In the genomic region with DNA sequence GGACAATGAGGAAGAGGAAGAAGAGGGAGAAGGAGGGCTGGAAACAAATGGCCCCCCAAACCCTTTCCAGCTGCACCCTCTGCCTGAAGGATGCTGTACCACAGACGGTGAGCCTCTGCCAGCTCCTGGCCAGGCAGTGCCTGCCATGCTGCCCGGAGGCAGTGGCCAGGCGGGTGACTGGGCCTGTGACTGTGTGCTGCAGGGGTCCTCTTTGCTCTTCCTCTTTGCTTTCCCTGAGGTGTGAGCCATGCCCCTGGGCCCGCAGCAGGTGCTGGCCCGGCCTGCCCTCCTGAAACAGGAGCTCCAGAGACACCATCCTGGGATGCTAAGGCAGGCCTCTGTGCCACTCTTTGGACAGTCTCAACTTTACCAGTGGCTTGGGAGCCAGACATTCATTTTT, we compare ENCODE assay signal across 17 cellular contexts. TPM values are rescaled to one million over a fixed set of nuclear protein-coding genes. Genes with fewer than 3 reads are reported as not detected.
A peak's percentile ranks its signal among the peaks of the same experiment; 100 is the strongest.
DNase-seq lines count a peak whose midpoint lies in the region; ATAC-seq, FAIRE-seq and TF ChIP-seq lines count a peak whose summit lies in the region.
"Had no signal": no experiment of that assay in that cellular context is flagged by ENCODE, and none has a peak within 500 bp of the region (broad histone marks: within the 10 kb centered on the region; RNA-seq: fewer than 3 reads in every experiment).

No MANE protein-coding gene starts in this region.

- no peak for TF ChIP-seq POLR2A in K562 (conservative IDR thresholded peaks at IDR 0.05)
- TF ChIP-seq POLR2A in testis (IDR thresholded peaks at IDR 0.05), result no peak

- H2AFZ ChIP-seq in K562 (ENCODE audit: low read depth, low read length), result no peak overlapping the region

- H3K27ac ChIP-seq in K562 (ENCODE audit: extremely low read depth, low read depth, low read length) (no peak overlapping the region), testis (peak overlapping the region; percentile 45 to 66)

- 35% methylated on average over 3 of the region's 5 CpGs for WGBS in K562 (ENCODE audit: insufficient coverage, low coverage, missing lambda C conversion rate)
- 91 to 95% methylated on average over 4 to 5 of the region's 5 CpGs for WGBS in testis, 2 donors

- H3K4me2 ChIP-seq in K562 (ENCODE audit: insufficient read depth, low read length), result peak overlapping the region; percentile 1; the same call in 1 of the 2 replicates

- H3K4me3 ChIP-seq in H7 (ENCODE audit: insufficient read depth, low read depth, low read length) (no peak overlapping the region), K562 (no peak overlapping the region), testis (no peak overlapping the region)

- peaks cover 6 to 10% of the 10 kb centered on the region in 2 experiments; a peak in 3 of 5 replicates for H3K4me1 ChIP-seq in K562 (replicated peaks in 1 of 2; ENCODE audit: control insufficient read depth in 2 of 2, insufficient read depth in 2 of 2, low read length in 2 of 2)
- H3K4me1 ChIP-seq in testis, result peaks cover 10% of the 10 kb centered on the region

- H3K27me3 ChIP-seq in H7 (ENCODE audit: control insufficient read depth, insufficient read depth, low read length) (no peaks in the 10 kb centered on the region), K562 (ENCODE audit: control insufficient read depth in 2 of 2, insufficient read depth in 2 of 2, low read length in 2 of 2) (peaks cover 32 to 58% of the 10 kb centered on the region in 2 experiments), testis (no peaks in the 10 kb centered on the region)

- no peak overlapping the region for H3K9ac ChIP-seq in K562 (ENCODE audit: insufficient read depth in 1 of 2, low read depth in 2 of 2, low read length in 2 of 2)

- CTCF ChIA-PET in K562 (lab: Yijun Ruan, JAX; ENCODE audit: low intra/inter-chr PET ratio), result no interaction called here

- H3K79me2 ChIP-seq in K562 (ENCODE audit: control insufficient read depth, insufficient read depth, low read length), result no peaks in the 10 kb centered on the region

- FAIRE-seq in K562 (lab: Jason Lieb, UNC), result no peak
- FAIRE-seq: A204.1, G401.6, H54 had no signal

- TF ChIP-seq RAD21 in K562 (CRISPR knock-in tag; conservative IDR thresholded peaks at IDR 0.05 in 1 of 2, IDR thresholded peaks at IDR 0.05 in 1 of 2), result no peak

- in situ Hi-C loops in K562 (cut with MboI), result no loop called here

- no TSS peak for BruUV-seq in K562 (replicated peaks; lab: Mats Ljungman, UMichigan)

- ATAC-seq in K562 (no peak), HG02885 (IDR thresholded peaks at IDR 0.05; ENCODE audit: poor library complexity, unreplicated experiment) (no peak)

- H4K20me1 ChIP-seq in K562 (replicated peaks; ENCODE audit: control insufficient read depth, insufficient read depth, low read length), result peaks cover 3% of the 10 kb centered on the region; the same call in 1 of the 2 replicates

- TF ChIP-seq EP300 in K562 (IDR thresholded peaks at IDR 0.05; ENCODE audit: low read length), result no peak

- POLR2A ChIA-PET in K562 (lab: Yijun Ruan, JAX), result interaction anchor here (0.5 to 2.3 kb wide), 3 partner anchors 8 to 123 kb away, joined by 3 to 5 read pairs (median 3); no protein-coding TSS in a partner anchor

- no peak for TF ChIP-seq CTCF in K562 (IDR thresholded peaks at IDR 0.05 in 2 of 3, conservative IDR thresholded peaks at IDR 0.05 in 1 of 3; ENCODE audit: insufficient read depth in 2 of 3, low read depth in 1 of 3, low read length in 3 of 3)
- no peak for TF ChIP-seq CTCF in testis (IDR thresholded peaks at IDR 0.05)

- no peaks in the 10 kb centered on the region; the same call in 1 of the 2 replicates for H3K36me3 ChIP-seq in H7 (replicated peaks; ENCODE audit: control insufficient read depth, insufficient read depth, low read length)
- no peaks in the 10 kb centered on the region for H3K36me3 ChIP-seq in K562 (ENCODE audit: control insufficient read depth, insufficient read depth, low read length)
- H3K36me3 ChIP-seq in testis (ENCODE audit: low read depth, missing control alignments), result no peaks in the 10 kb centered on the region

- H3K9me3 ChIP-seq in K562 (replicated peaks; ENCODE audit: control insufficient read depth, insufficient read depth, low read depth, low read length), result no peaks in the 10 kb centered on the region
- H3K9me3 ChIP-seq in testis, result no peaks in the 10 kb centered on the region
- H3K9me3 ChIP-seq: Caco-2 had no signal

- DNase-seq in H7, result peak; percentile 32
- no peak for DNase-seq in K562 (ENCODE audit: extremely low read depth in 1 of 4, low spot score in 3 of 4)
- DNase-seq in mesenteric fat pad (ENCODE audit: low spot score), result peak; percentile 68
- no peak for DNase-seq in testis
- no peak for DNase-seq in stimulated activated CD4-positive, alpha-beta T cell treated with anti-CD3 and anti-CD28 coated beads, Interleukin-2, amount 100 ng/mL, for 24 hours
- no peak for DNase-seq in NCI-H2081 (lab: John Stamatoyannopoulos, UW)
- DNase-seq: CD4-positive, alpha-beta T cell; NCI-H1436; NCI-H1930; NCI-H526 had no signal

- intact Hi-C loops in K562 (cut with micrococcal nuclease), result no loop called here
- intact Hi-C loops in testis (cut with DNase I; ENCODE audit: low total_unique reads), result no loop called here

- no peaks in the 10 kb centered on the region for H3K9me1 ChIP-seq in K562 (ENCODE audit: control insufficient read depth, insufficient read depth, low read length)

TF ChIP-seq in K562, 482 proteins besides CTCF, POLR2A, EP300 and RAD21 (continues in another document):
- TF ChIP-seq, protein P1, sequence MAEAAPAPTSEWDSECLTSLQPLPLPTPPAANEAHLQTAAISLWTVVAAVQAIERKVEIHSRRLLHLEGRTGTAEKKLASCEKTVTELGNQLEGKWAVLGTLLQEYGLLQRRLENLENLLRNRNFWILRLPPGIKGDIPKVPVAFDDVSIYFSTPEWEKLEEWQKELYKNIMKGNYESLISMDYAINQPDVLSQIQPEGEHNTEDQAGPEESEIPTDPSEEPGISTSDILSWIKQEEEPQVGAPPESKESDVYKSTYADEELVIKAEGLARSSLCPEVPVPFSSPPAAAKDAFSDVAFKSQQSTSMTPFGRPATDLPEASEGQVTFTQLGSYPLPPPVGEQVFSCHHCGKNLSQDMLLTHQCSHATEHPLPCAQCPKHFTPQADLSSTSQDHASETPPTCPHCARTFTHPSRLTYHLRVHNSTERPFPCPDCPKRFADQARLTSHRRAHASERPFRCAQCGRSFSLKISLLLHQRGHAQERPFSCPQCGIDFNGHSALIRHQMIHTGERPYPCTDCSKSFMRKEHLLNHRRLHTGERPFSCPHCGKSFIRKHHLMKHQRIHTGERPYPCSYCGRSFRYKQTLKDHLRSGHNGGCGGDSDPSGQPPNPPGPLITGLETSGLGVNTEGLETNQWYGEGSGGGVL (CRISPR knock-in tag; IDR thresholded peaks at IDR 0.05), result no peak
- TF ChIP-seq MTF1 (CRISPR knock-in tag; IDR thresholded peaks at IDR 0.05; ENCODE audit: borderline replicate concordance), result no peak
- no peak for TF ChIP-seq ZNF589 (CRISPR knock-in tag; IDR thresholded peaks at IDR 0.05; ENCODE audit: low read depth)
- no peak for TF ChIP-seq ZNF263 (CRISPR knock-in tag; IDR thresholded peaks at IDR 0.05; ENCODE audit: borderline replicate concordance)
- TF ChIP-seq, protein P2, sequence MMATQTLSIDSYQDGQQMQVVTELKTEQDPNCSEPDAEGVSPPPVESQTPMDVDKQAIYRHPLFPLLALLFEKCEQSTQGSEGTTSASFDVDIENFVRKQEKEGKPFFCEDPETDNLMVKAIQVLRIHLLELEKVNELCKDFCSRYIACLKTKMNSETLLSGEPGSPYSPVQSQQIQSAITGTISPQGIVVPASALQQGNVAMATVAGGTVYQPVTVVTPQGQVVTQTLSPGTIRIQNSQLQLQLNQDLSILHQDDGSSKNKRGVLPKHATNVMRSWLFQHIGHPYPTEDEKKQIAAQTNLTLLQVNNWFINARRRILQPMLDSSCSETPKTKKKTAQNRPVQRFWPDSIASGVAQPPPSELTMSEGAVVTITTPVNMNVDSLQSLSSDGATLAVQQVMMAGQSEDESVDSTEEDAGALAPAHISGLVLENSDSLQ (IDR thresholded peaks at IDR 0.05), result no peak
- TF ChIP-seq FOXJ3 (CRISPR knock-in tag; IDR thresholded peaks at IDR 0.05), result no peak
- no peak for TF ChIP-seq ZNF764 (CRISPR knock-in tag; IDR thresholded peaks at IDR 0.05; ENCODE audit: low read depth)
- TF ChIP-seq ZNF124 (CRISPR knock-in tag; IDR thresholded peaks at IDR 0.05), result no peak
- no peak for TF ChIP-seq TGIF2 (CRISPR knock-in tag; IDR thresholded peaks at IDR 0.05)
- TF ChIP-seq ZBTB8A (IDR thresholded peaks at IDR 0.05; ENCODE audit: partially characterized antibody), result no peak
- no peak for TF ChIP-seq ZNF274 (IDR thresholded peaks at IDR 0.05; ENCODE audit: borderline replicate concordance, low read depth, low read length)

RNA-seq across cellular contexts. Expression of a gene that starts 28.6 kb away (rescaled TPM):
- 16.9 and 17.3 TPM in 2 replicates for total RNA-seq in H7 (2014; rRNA removed; shearing (Covaris generic))
- total RNA-seq in K562 (2011; cell fraction: chromatin; rRNA removed; ENCODE audit: low replicate concordance), result 0.21 and 0.90 TPM in 2 replicates
- 0.33 and 1.2 TPM in 2 replicates for total RNA-seq in K562 (2011; cell fraction: nucleolus; rRNA removed)
- not detected in 2 replicates for total RNA-seq in K562 (2011; cell fraction: nucleoplasm; rRNA removed)
- total RNA-seq in K562 (2014; rRNA removed) (0.65 TPM in 1 of 2 replicates, not detected in the other), K562 (2014; rRNA removed; fragmentation: Illumina TruSeq; extraction: Trizol) (0.44 TPM in 1 of 2 replicates, not detected in the other), K562 (2015; rRNA removed; fragmentation: Illumina TruSeq; extraction: Trizol) (0.07 and 0.19 TPM in 2 replicates), K562 (2021) (0.42 and 1.3 TPM in 2 replicates), mesenteric fat pad (3.8 TPM), testis (100 to 1,000 TPM in 1 of 2 donors, 10 to 100 TPM in 1; 91.0 to 136 TPM)
- polyA plus RNA-seq in K562 (2011; rRNA removed) (0.07 and 0.22 TPM in 2 replicates), K562 (2014; fragmentation: Illumina TruSeq; extraction: Trizol) (0.07 and 0.09 TPM in 2 replicates), K562 (2014; fragmentation: Nextera tagmentation; extraction: Ambion mirVana) (under 1 TPM; 0.04 to 0.11 TPM), K562 (2014; rRNA removed) (0.58 and 0.86 TPM in 2 replicates), testis (ENCODE audit: insufficient read depth, low read depth, low replicate concordance) (29.8 TPM)
- polyA plus RNA-seq in K562 (2011; cell fraction: cytosol; rRNA removed), result 0.15 and 0.21 TPM in 2 replicates
- 0.04 and 0.13 TPM in 2 replicates for polyA plus RNA-seq in K562 (2011; cell fraction: nucleus; rRNA removed)
- polyA plus RNA-seq in K562 (2012), result 0.15 and 0.16 TPM in 2 replicates
- polyA minus RNA-seq in K562 (2011; rRNA and poly(A)+ RNA removed), result not detected in 2 replicates
- not detected in 2 replicates for polyA minus RNA-seq in K562 (2011; cell fraction: cytosol; rRNA and poly(A)+ RNA removed)
- not detected in 2 replicates for polyA minus RNA-seq in K562 (2011; cell fraction: nucleus; rRNA and poly(A)+ RNA removed)
- total RNA-seq: HT-29 had no signal
- polyA plus RNA-seq: BJ had no signal

Comparison
In these comparisons a context has a peak if more than half of its experiments do, and no peak if none do; other contexts are left out.
1. DNase-seq: peak in H7 (single experiment) and mesenteric fat pad (single experiment); none in K562 (0 of 4), testis (single experiment), stimulated activated CD4-positive, alpha-beta T cell treated with anti-CD3 and anti-CD28 coated beads, Interleukin-2, amount 100 ng/mL, for 24 hours (0 of 2) and NCI-H2081 (0 of 2).